8 cellular contexts compared by ENCODE assay signal in genomic region chr17:20226814-20227482, GRCh38.
DNase-seq lines count a peak whose midpoint lies in the region; ATAC-seq, FAIRE-seq and TF ChIP-seq lines count a peak whose summit lies in the region.

No MANE protein-coding gene starts in this region.

- no peak overlapping the region for H3K27ac ChIP-seq in CD8-positive, alpha-beta memory T cell (ENCODE audit: low read depth, low read length)
- no peak overlapping the region for H3K27ac ChIP-seq in keratinocyte (ENCODE audit: control insufficient read depth, insufficient read depth, low read length)

- peaks cover 3% of the 10 kb centered on the region for H3K79me2 ChIP-seq in keratinocyte (ENCODE audit: control insufficient read depth, insufficient read depth, low read length)

- DNase-seq in CD8-positive, alpha-beta memory T cell, result peak; percentile 38 to 75 (median 50)
- peak; percentile 67 to 88 for DNase-seq in HAP-1 (ENCODE audit: low spot score in 2 of 2)
- DNase-seq in NCI-H2227 treated with DMSO at 0.1 percent for 48 hours (lab: John Stamatoyannopoulos, UW), result peak; percentile 58
- peak; percentile 34 to 53 (median 46) for DNase-seq in activated CD4-positive, CD25-positive, alpha-beta regulatory T cell (lab: John Stamatoyannopoulos, UW)
- peak; percentile 57 for DNase-seq in bronchial epithelial cell (ENCODE audit: low read depth)
- DNase-seq in keratinocyte (ENCODE audit: low read depth, low spot score), result no peak
- peak; percentile 48 to 68 for DNase-seq in stimulated activated CD4-positive, alpha-beta T cell treated with anti-CD3 and anti-CD28 coated beads, Interleukin-1b, Interleukin-23, amount 100 ng/mL, for 1 hour (ENCODE audit: low read depth in 2 of 2)

- H3K27me3 ChIP-seq in CD8-positive, alpha-beta memory T cell (ENCODE audit: insufficient read depth, low read length, poor library complexity, severe bottlenecking), result no peaks in the 10 kb centered on the region
- H3K27me3 ChIP-seq in HAP-1 (ENCODE audit: low read depth), result no peaks in the 10 kb centered on the region
- H3K27me3 ChIP-seq in bronchial epithelial cell (ENCODE audit: control insufficient read depth, insufficient read depth, low read length), result no peaks in the 10 kb centered on the region
- H3K27me3 ChIP-seq in keratinocyte (ENCODE audit: control insufficient read depth, extremely low read depth, insufficient read depth, low read length), result no peaks in the 10 kb centered on the region

- no peak overlapping the region for H3K4me3 Mint-ChIP-seq in CD8-positive, alpha-beta memory T cell

- H3K4me2 ChIP-seq in keratinocyte (ENCODE audit: control insufficient read depth, extremely low read depth, insufficient read depth, low read depth, low read length), result no peak overlapping the region

- no peak overlapping the region for H3K4me3 ChIP-seq in CD8-positive, alpha-beta memory T cell (ENCODE audit: low read length)
- no peak overlapping the region for H3K4me3 ChIP-seq in HAP-1
- H3K4me3 ChIP-seq in bronchial epithelial cell (ENCODE audit: low read depth, low read length), result no peak overlapping the region
- no peak overlapping the region for H3K4me3 ChIP-seq in keratinocyte (ENCODE audit: control insufficient read depth in 2 of 3, extremely low read depth in 1 of 3, insufficient read depth in 2 of 3, low read depth in 1 of 3, low read length in 3 of 3)

- H3K4me1 ChIP-seq in CD8-positive, alpha-beta memory T cell (ENCODE audit: insufficient read depth, low read length), result peaks cover 7% of the 10 kb centered on the region
- H3K4me1 ChIP-seq in HAP-1, result peaks cover 22% of the 10 kb centered on the region
- peaks cover 20% of the 10 kb centered on the region for H3K4me1 ChIP-seq in keratinocyte (ENCODE audit: control insufficient read depth, extremely low read depth, insufficient read depth, low read length)

- no peaks in the 10 kb centered on the region for H3K9me1 ChIP-seq in keratinocyte (ENCODE audit: control insufficient read depth, extremely low read depth, insufficient read depth, low read length)

- H3K4me1 Mint-ChIP-seq in CD8-positive, alpha-beta memory T cell, result peaks cover 0 to 6% (median 0%) of the 10 kb centered on the region in 3 donors

- H3K36me3 ChIP-seq in CD8-positive, alpha-beta memory T cell (ENCODE audit: insufficient read depth, low read length), result no peaks in the 10 kb centered on the region
- H3K36me3 ChIP-seq in HAP-1 (replicated peaks) (peaks cover 8% of the 10 kb centered on the region), bronchial epithelial cell (ENCODE audit: control insufficient read depth, insufficient read depth, low read length) (peaks cover 9% of the 10 kb centered on the region), keratinocyte (ENCODE audit: control insufficient read depth in 2 of 2, extremely low read depth in 1 of 2, insufficient read depth in 2 of 2, low read length in 2 of 2) (peaks cover 10% of the 10 kb centered on the region in 2 experiments)

- H3K36me3 Mint-ChIP-seq in CD8-positive, alpha-beta memory T cell, result peaks cover under 1 to 14% (median 4%) of the 10 kb centered on the region in 3 donors

- H2AFZ ChIP-seq in keratinocyte (ENCODE audit: control insufficient read depth, low read length), result no peak overlapping the region

- no peak for ATAC-seq in HG03565 (IDR thresholded peaks at IDR 0.05; ENCODE audit: unreplicated experiment)

- POLR2A ChIA-PET in CD8-positive, alpha-beta memory T cell (lab: Charles Lee), result no interaction called here

- no peaks in the 10 kb centered on the region for H3K9me3 ChIP-seq in CD8-positive, alpha-beta memory T cell (ENCODE audit: low read length)
- no peaks in the 10 kb centered on the region for H3K9me3 ChIP-seq in HAP-1
- no peaks in the 10 kb centered on the region for H3K9me3 ChIP-seq in keratinocyte (ENCODE audit: control insufficient read depth, low read depth, low read length)

- H3K9me3 Mint-ChIP-seq in CD8-positive, alpha-beta memory T cell, result no peaks in the 10 kb centered on the region

- H4K20me1 ChIP-seq in keratinocyte (ENCODE audit: control insufficient read depth, extremely low read depth, insufficient read depth, low read length), result no peaks in the 10 kb centered on the region

- no peaks in the 10 kb centered on the region for H3K27me3 Mint-ChIP-seq in CD8-positive, alpha-beta memory T cell

- H3K27ac Mint-ChIP-seq in CD8-positive, alpha-beta memory T cell, result no peak overlapping the region

- in situ Hi-C loops in HAP-1 (cut with MboI; ENCODE audit: low sequenced_read_pairs), result loop anchor here (10.0 kb wide), 3 partner anchors 88 to 232 kb away; no protein-coding TSS in a partner anchor

- H3K9ac ChIP-seq in keratinocyte (ENCODE audit: control insufficient read depth, extremely low read depth, insufficient read depth, low read length), result no peak overlapping the region

- CTCF ChIA-PET in CD8-positive, alpha-beta memory T cell (lab: Charles Lee), result interaction anchor here (0.7 to 3.4 kb wide), 9 partner anchors 8 to 234 kb away, joined by 3 to 17 read pairs (median 4); no protein-coding TSS in a partner anchor

- TF ChIP-seq CTCF in bronchial epithelial cell (IDR thresholded peaks at IDR 0.05; ENCODE audit: insufficient read depth, low read length, severe bottlenecking), result peak; percentile 91
- TF ChIP-seq CTCF in keratinocyte (optimal IDR thresholded peaks at IDR 0.05 in 1 of 3, IDR thresholded peaks at IDR 0.05 in 1 of 3, conservative IDR thresholded peaks at IDR 0.05 in 1 of 3; ENCODE audit: extremely low read depth in 1 of 3, insufficient read depth in 2 of 3, low read length in 3 of 3), result peak; percentile 89 to 93 (median 91)

- no peak for FAIRE-seq in bronchial epithelial cell (lab: Jason Lieb, UNC)
- FAIRE-seq in keratinocyte (lab: Jason Lieb, UNC), result peak; percentile 13

- dilution Hi-C loops in keratinocyte (cut with MboI; ENCODE audit: extremely low pct_ligation_motif_present, low sequenced_read_pairs), result no loop called here
